ENCODE assay signal across 18 cellular contexts in the genomic region with DNA sequence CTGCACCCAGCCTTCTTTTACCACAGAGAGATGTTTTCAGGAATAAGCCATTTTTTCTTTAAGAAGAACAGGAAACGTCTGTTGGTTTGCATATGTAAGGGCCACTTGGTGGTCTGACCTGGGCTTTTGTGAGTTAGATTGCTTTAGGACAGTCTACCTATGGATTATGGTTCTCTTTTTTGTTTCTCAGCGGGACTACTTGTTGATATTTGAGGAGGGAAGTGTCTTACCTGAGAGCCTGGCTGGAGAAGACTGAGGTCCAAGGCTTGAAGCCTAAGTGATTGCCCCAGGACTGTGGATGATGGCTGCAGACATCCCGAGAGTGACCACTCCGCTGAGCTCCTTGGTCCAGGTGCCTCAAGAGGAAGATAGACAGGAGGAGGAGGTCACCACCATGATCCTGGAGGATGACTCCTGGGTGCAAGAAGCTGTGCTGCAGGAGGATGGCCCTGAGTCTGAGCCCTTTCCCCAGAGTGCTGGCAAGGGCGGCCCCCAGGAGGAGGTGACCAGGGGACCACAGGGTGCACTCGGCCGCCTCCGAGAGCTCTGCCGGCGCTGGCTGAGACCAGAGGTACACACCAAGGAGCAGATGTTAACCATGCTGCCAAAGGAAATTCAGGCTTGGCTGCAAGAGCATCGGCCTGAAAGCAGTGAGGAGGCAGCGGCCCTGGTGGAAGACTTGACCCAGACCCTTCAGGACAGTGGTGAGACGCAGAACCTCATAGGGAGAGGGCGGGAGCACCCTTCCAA. TPM values are rescaled to one million over a fixed set of nuclear protein-coding genes. Genes with fewer than 3 reads are reported as not detected.
A peak's percentile ranks its signal among the peaks of the same experiment; 100 is the strongest.
DNase-seq lines count a peak whose midpoint lies in the region; ATAC-seq, FAIRE-seq and TF ChIP-seq lines count a peak whose summit lies in the region.
"Had no signal": no experiment of that assay in that cellular context is flagged by ENCODE, and none has a peak within 500 bp of the region (broad histone marks: within the 10 kb centered on the region; RNA-seq: fewer than 3 reads in every experiment).

No MANE protein-coding gene starts in this region.

- peak overlapping the region; percentile 19 for H3K4me3 Mint-ChIP-seq in CD8-positive, alpha-beta T cell
- peak overlapping the region in 9 of 10 donors; percentile 18 to 54 (median 46) for H3K4me3 Mint-ChIP-seq in naive thymus-derived CD8-positive, alpha-beta T cell
- H3K4me3 Mint-ChIP-seq: dendritic cell treated with granulocyte-macrophage colony-stimulating factor and Interleukin-4, amounts not matched to agents 40 ng/mL and 50 ng/mL, for 4 days; T-helper 1 cell treated with Interleukin-12 subunit alpha and Interleukin-12 subunit beta and Interleukin-4 antibody, amounts not matched to agents 30 μg/mL and 1 μg/mL, for 36 hours had no signal

- peak overlapping the region; percentile 83; the same call in 1 of the 2 replicates for H2BK15ac ChIP-seq in H1 (ENCODE audit: low read length)

- no peaks in the 10 kb centered on the region for H3K9me3 Mint-ChIP-seq in CD8-positive, alpha-beta T cell
- H3K9me3 Mint-ChIP-seq in naive thymus-derived CD8-positive, alpha-beta T cell, result no peaks in the 10 kb centered on the region
- H3K9me3 Mint-ChIP-seq: dendritic cell treated with granulocyte-macrophage colony-stimulating factor and Interleukin-4, amounts not matched to agents 40 ng/mL and 50 ng/mL, for 4 days; T-helper 1 cell treated with Interleukin-12 subunit alpha and Interleukin-12 subunit beta and Interleukin-4 antibody, amounts not matched to agents 30 μg/mL and 1 μg/mL, for 36 hours had no signal

- peak overlapping the region; percentile 86 for H4K91ac ChIP-seq in H1 (replicated peaks; ENCODE audit: insufficient read length, low read length)

- peaks cover 19% of the 10 kb centered on the region for H3K23me2 ChIP-seq in H1 (ENCODE audit: low read depth, low read length)

- H2BK20ac ChIP-seq in H1 (ENCODE audit: low read length), result peak overlapping the region; percentile 99

- peaks cover 3% of the 10 kb centered on the region for H3K36me3 ChIP-seq in CD8-positive, alpha-beta T cell (ENCODE audit: insufficient read depth, low read length)
- H3K36me3 ChIP-seq in HUES6 (ENCODE audit: control insufficient read depth, insufficient read depth, low read length) (peaks cover 44% of the 10 kb centered on the region), H1 (ENCODE audit: control insufficient read depth in 2 of 4, insufficient read depth in 4 of 4, low read length in 3 of 4) (peaks cover 0 to 25% (median 12%) of the 10 kb centered on the region in 4 experiments; a peak in 5 of 8 replicates)
- H3K36me3 ChIP-seq: ascending aorta had no signal

- H3K9ac ChIP-seq in HUES6 (ENCODE audit: low read length) (peak overlapping the region; percentile 94), H1 (replicated peaks in 1 of 4; ENCODE audit: extremely low read depth in 1 of 4, low read depth in 3 of 4, low read length in 3 of 4) (no peak overlapping the region; a peak in 1 of 7 replicates)

- no peak overlapping the region for H3K56ac ChIP-seq in H1 (replicated peaks; ENCODE audit: insufficient read length, low read depth, low read length)

- no peaks in the 10 kb centered on the region for H3K27me3 Mint-ChIP-seq in CD8-positive, alpha-beta T cell (ENCODE audit: low read depth)
- H3K27me3 Mint-ChIP-seq in naive thymus-derived CD8-positive, alpha-beta T cell, result no peaks in the 10 kb centered on the region
- H3K27me3 Mint-ChIP-seq: dendritic cell treated with granulocyte-macrophage colony-stimulating factor and Interleukin-4, amounts not matched to agents 40 ng/mL and 50 ng/mL, for 4 days had no signal

- no peak overlapping the region for H4K8ac ChIP-seq in H1 (ENCODE audit: extremely low read depth, insufficient read depth, low read length)

- H3K27ac ChIP-seq in CD8-positive, alpha-beta T cell (ENCODE audit: low read depth, low read length), result no peak overlapping the region
- peak overlapping the region; percentile 89 for H3K27ac ChIP-seq in HUES6 (ENCODE audit: low read depth, low read length)
- peak overlapping the region; percentile 43; the same call in 1 of the 2 replicates for H3K27ac ChIP-seq in H1 (ENCODE audit: low read depth, low read length)
- no peak overlapping the region for H3K27ac ChIP-seq in RWPE1
- H3K27ac ChIP-seq: ascending aorta, psoas muscle, tibial nerve had no signal

- H3K9me3 ChIP-seq in CD8-positive, alpha-beta T cell (ENCODE audit: low read length), result no peaks in the 10 kb centered on the region
- H3K9me3 ChIP-seq in HUES6 (ENCODE audit: control insufficient read depth, insufficient read depth, low read depth, low read length), result no peaks in the 10 kb centered on the region
- H3K9me3 ChIP-seq in H1 (ENCODE audit: insufficient read depth in 2 of 2, low read depth in 1 of 2, low read length in 1 of 2), result no peaks in the 10 kb centered on the region
- H3K9me3 ChIP-seq: ascending aorta, psoas muscle, tibial nerve had no signal

- peak overlapping the region; percentile 24 for H4K5ac ChIP-seq in H1 (ENCODE audit: insufficient read length, low read depth, low read length)

- peaks cover 2% of the 10 kb centered on the region; the same call in 1 of the 2 replicates for H3K79me1 ChIP-seq in H1 (ENCODE audit: low read depth, low read length)

- CTCF ChIA-PET in CD8-positive, alpha-beta T cell (lab: Charles Lee), result no interaction called here
- CTCF ChIA-PET in H1 (lab: Charles Lee; ENCODE audit: partially characterized antibody), result interaction anchor here (0.6 to 3.5 kb wide), 9 partner anchors 10 to 279 kb away, joined by 3 to 11 read pairs (median 3); no protein-coding TSS in a partner anchor
- CTCF ChIA-PET in RWPE1 (lab: Yijun Ruan, JAX), result no interaction called here

- H3K4me1 ChIP-seq in CD8-positive, alpha-beta T cell (ENCODE audit: insufficient read depth, low read length), result peaks cover 30% of the 10 kb centered on the region
- H3K4me1 ChIP-seq in HUES6 (ENCODE audit: control insufficient read depth, insufficient read depth, low read length) (peaks cover 43% of the 10 kb centered on the region), H1 (replicated peaks in 1 of 4; ENCODE audit: control insufficient read depth in 3 of 4, insufficient read depth in 4 of 4, low read length in 3 of 4) (peaks cover 7 to 25% (median 22%) of the 10 kb centered on the region in 4 experiments)
- H3K4me1 ChIP-seq: psoas muscle had no signal

- H3K4ac ChIP-seq in H1 (replicated peaks; ENCODE audit: insufficient read length, low read depth, low read length), result peak overlapping the region; percentile 98

- POLR2A ChIA-PET in CD8-positive, alpha-beta T cell (lab: Charles Lee), result interaction anchor here (2.0 kb wide), 1 partner anchor 28 kb away, joined by 9 read pairs; no protein-coding TSS in a partner anchor
- POLR2A ChIA-PET in H1 (lab: Charles Lee; ENCODE audit: partially characterized antibody) (interaction anchor here (1.1 to 11.9 kb wide), 6 partner anchors 14 to 44 kb away, joined by 4 to 176 read pairs (median 11); no protein-coding TSS in a partner anchor), RWPE1 (lab: Yijun Ruan, JAX; ENCODE audit: low non-redundant PET) (no interaction called here)
- POLR2A ChIA-PET in naive thymus-derived CD8-positive, alpha-beta T cell (lab: Charles Lee), result interaction anchor here (0.6 to 2.7 kb wide), 2 partner anchors 27 to 31 kb away, joined by 3 to 6 read pairs; no protein-coding TSS in a partner anchor

- no peak for DNase-seq in CD8-positive, alpha-beta T cell
- DNase-seq in H1 (ENCODE audit: low read depth in 1 of 2, low spot score in 2 of 2), result peak; percentile 47 to 61
- no peak for DNase-seq in naive thymus-derived CD8-positive, alpha-beta T cell
- no peak for DNase-seq in glomerular visceral epithelial cell (ENCODE audit: extremely low spot score)
- no peak for DNase-seq in RWPE1 (ENCODE audit: low spot score)
- no peak for DNase-seq in NCI-H1105 treated with DMSO at 0.1 percent for 48 hours (lab: John Stamatoyannopoulos, UW)
- DNase-seq: activated CD4-positive, CD25-positive, alpha-beta regulatory T cell treated with anti-CD3 and anti-CD28 coated beads, Interleukin-2, amount 50 U/mL, for 72 hours; NCI-H2107; NCI-H774; psoas muscle; RPMI8226 had no signal

- ATAC-seq in CD8-positive, alpha-beta T cell, result no peak
- ATAC-seq in naive thymus-derived CD8-positive, alpha-beta T cell, result no peak
- ATAC-seq in GM21447 (IDR thresholded peaks at IDR 0.05; ENCODE audit: unreplicated experiment), result no peak
- ATAC-seq: psoas muscle had no signal

- no peak for FAIRE-seq in H1 (lab: Jason Lieb, UNC)
- FAIRE-seq: GM12892 had no signal

- peaks cover 66% of the 10 kb centered on the region for H3K4me1 Mint-ChIP-seq in CD8-positive, alpha-beta T cell (ENCODE audit: low read depth)
- H3K4me1 Mint-ChIP-seq in naive thymus-derived CD8-positive, alpha-beta T cell, result peaks cover 37 to 83% (median 67%) of the 10 kb centered on the region in 4 donors

- H3K27me3 ChIP-seq in CD8-positive, alpha-beta T cell (ENCODE audit: insufficient read depth, low read length), result no peaks in the 10 kb centered on the region
- no peaks in the 10 kb centered on the region for H3K27me3 ChIP-seq in HUES6 (ENCODE audit: control insufficient read depth, insufficient read depth, low read length)
- H3K27me3 ChIP-seq in H1 (replicated peaks in 1 of 4; ENCODE audit: control insufficient read depth in 3 of 4, extremely low read depth in 1 of 4, insufficient read depth in 3 of 4, low read length in 3 of 4), result peaks cover 0 to 3% (median 0%) of the 10 kb centered on the region in 4 experiments; a peak in 4 of 7 replicates
- H3K27me3 ChIP-seq: ascending aorta, tibial nerve had no signal

- intact Hi-C loops in CD8-positive, alpha-beta T cell (cut with DNase I, micrococcal nuclease), result no loop called here

- no peak overlapping the region for H2AFZ ChIP-seq in H1 (ENCODE audit: low read length)

- no peak overlapping the region for H3K4me3 ChIP-seq in CD8-positive, alpha-beta T cell (ENCODE audit: low read depth, low read length)
- H3K4me3 ChIP-seq in HUES6 (ENCODE audit: low read depth, low read length) (peak overlapping the region; percentile 67), H1 (ENCODE audit: extremely low read depth in 1 of 4, insufficient read depth in 2 of 4, low read depth in 3 of 4, low read length in 4 of 4) (peak overlapping the region in 3 of 4 experiments; percentile 19 to 47 (median 21); a peak in 6 of 8 replicates)
- H3K4me3 ChIP-seq: ascending aorta, psoas muscle, tibial nerve had no signal

- peak overlapping the region; percentile 91 for H2BK120ac ChIP-seq in H1 (replicated peaks; ENCODE audit: low read depth, low read length)

- H2AK5ac ChIP-seq in H1 (ENCODE audit: low read depth, low read length), result peak overlapping the region; percentile 99

- peaks cover 17 to 62% of the 10 kb centered on the region in 2 experiments for H3K79me2 ChIP-seq in H1 (ENCODE audit: control insufficient read depth in 1 of 2, insufficient read depth in 2 of 2, low read length in 2 of 2)

- TF ChIP-seq POLR2A in H1 (IDR thresholded peaks at IDR 0.05; ENCODE audit: control extremely low read depth in 1 of 2, low read depth in 2 of 2, low read length in 2 of 2), result no peak

- H3K27ac Mint-ChIP-seq in CD8-positive, alpha-beta T cell, result peak overlapping the region; percentile 42
- H3K27ac Mint-ChIP-seq in naive thymus-derived CD8-positive, alpha-beta T cell, result peak overlapping the region in 4 of 10 donors; percentile 3 to 59 (median 8)
- H3K27ac Mint-ChIP-seq: dendritic cell treated with granulocyte-macrophage colony-stimulating factor and Interleukin-4, amounts not matched to agents 40 ng/mL and 50 ng/mL, for 4 days; T-helper 1 cell treated with Interleukin-12 subunit alpha and Interleukin-12 subunit beta and Interleukin-4 antibody, amounts not matched to agents 30 μg/mL and 1 μg/mL, for 36 hours had no signal

- WGBS in H1 (ENCODE audit: extremely low coverage in 1 of 2, insufficient coverage in 1 of 2, insufficient read length in 1 of 2, insufficient replicate concordance in 2 of 2, low coverage in 1 of 2, low lambda C conversion rate in 2 of 2, missing lambda C conversion rate in 1 of 2), 2 experiments, result 58% methylated on average over 14 of the region's 14 CpGs; no CpG with 5 or more reads in 1 of the 2 experiments

- peak in 1 of 2 experiments; percentile 30; a peak in 1 of 3 replicates for TF ChIP-seq EP300 in H1 (IDR thresholded peaks at IDR 0.05; ENCODE audit: borderline replicate concordance in 1 of 2, low read depth in 2 of 2, low read length in 2 of 2)

- H3K14ac ChIP-seq in H1 (ENCODE audit: insufficient read length), result no peak overlapping the region

- H2BK12ac ChIP-seq in H1 (ENCODE audit: low read depth, low read length), result peak overlapping the region; percentile 100; the same call in 1 of the 2 replicates

- peaks cover 52% of the 10 kb centered on the region for H3K36me3 Mint-ChIP-seq in CD8-positive, alpha-beta T cell
- H3K36me3 Mint-ChIP-seq in naive thymus-derived CD8-positive, alpha-beta T cell, result peaks cover 0 to 51% (median 7%) of the 10 kb centered on the region in 3 donors

- no peak overlapping the region for H3K23ac ChIP-seq in H1 (ENCODE audit: insufficient read length)

- peak overlapping the region; percentile 62 to 65 for H3K4me2 ChIP-seq in H1 (ENCODE audit: insufficient read depth in 1 of 2, low read depth in 2 of 2, low read length in 2 of 2)

- no peak for TF ChIP-seq CTCF in CD8-positive, alpha-beta T cell (IDR thresholded peaks at IDR 0.05)
- no peak for TF ChIP-seq CTCF in H1 (IDR thresholded peaks at IDR 0.05; ENCODE audit: control extremely low read depth in 1 of 3, insufficient read depth in 1 of 3, low read depth in 1 of 3, low read length in 3 of 3)
- no peak for TF ChIP-seq CTCF in RWPE1 (conservative IDR thresholded peaks at IDR 0.05; ENCODE audit: low read depth)

- H2BK5ac ChIP-seq in H1 (ENCODE audit: low read depth, low read length), result peak overlapping the region; percentile 100

- peak overlapping the region; percentile 100 for H3K18ac ChIP-seq in H1 (ENCODE audit: extremely low read depth, low read length)

- peaks cover 9 to 23% of the 10 kb centered on the region in 2 experiments for H4K20me1 ChIP-seq in H1 (replicated peaks in 1 of 2; ENCODE audit: control insufficient read depth in 1 of 2, insufficient read depth in 2 of 2, low read length in 2 of 2)

- TF ChIP-seq RAD21 in H1 (IDR thresholded peaks at IDR 0.05 in 1 of 2, conservative IDR thresholded peaks at IDR 0.05 in 1 of 2; ENCODE audit: low read depth in 2 of 2, low read length in 2 of 2), result no peak

RNA-seq across cellular contexts. Expression of a gene that starts 3.0 kb away (rescaled TPM):
- 1 to 10 TPM; 2.7 to 4.4 TPM for total RNA-seq in CD8-positive, alpha-beta T cell
- total RNA-seq in H1 (2021; fragmentation: NEBNext Ultra II Directional; extraction: Animal tissue kit (Norgen Biotek cat#: 25700)), result 37.3 and 52.4 TPM in 2 replicates
- 22.8 and 23.6 TPM in 2 replicates for polyA plus RNA-seq in H1 (2011; rRNA removed)
- polyA plus RNA-seq in H1 (2011; cell fraction: cytosol; rRNA removed), result 29.9 TPM
- 27.6 TPM for polyA plus RNA-seq in H1 (2011; cell fraction: nucleus; rRNA removed)
- polyA plus RNA-seq in H1 (2012, experiment 1 of 2), result 32.9 to 34.2 TPM (median 33.4 TPM) in 4 replicates
- polyA plus RNA-seq in H1 (2012, experiment 2 of 2), result 21.4 TPM
- 30.3 TPM for polyA plus RNA-seq in H1 (2013, experiment 1 of 2)
- 30.0 TPM for polyA plus RNA-seq in H1 (2013, experiment 2 of 2)
- polyA minus RNA-seq in H1 (2011; rRNA and poly(A)+ RNA removed), result 41.6 and 47.8 TPM in 2 replicates
- polyA minus RNA-seq in H1 (2011; cell fraction: cytosol; rRNA and poly(A)+ RNA removed), result 20.1 TPM
- 32.6 TPM for polyA minus RNA-seq in H1 (2011; cell fraction: nucleus; rRNA and poly(A)+ RNA removed)
- 10 to 100 TPM; 10.5 to 13.6 TPM for total RNA-seq in naive thymus-derived CD8-positive, alpha-beta T cell
- polyA plus RNA-seq in naive thymus-derived CD8-positive, alpha-beta T cell, result 10 to 100 TPM in 1 of 3 donors, 1 to 10 TPM in 2; 5.1 to 10.1 (median 7.4) TPM

RNA-seq across cellular contexts. Expression of a gene that starts 50.3 kb away (rescaled TPM):
- total RNA-seq in CD8-positive, alpha-beta T cell, result 10 to 100 TPM; 21.1 to 22.3 TPM
- total RNA-seq in H1 (2021; fragmentation: NEBNext Ultra II Directional; extraction: Animal tissue kit (Norgen Biotek cat#: 25700)), result 21.0 and 23.1 TPM in 2 replicates
- 21.4 and 22.7 TPM in 2 replicates for polyA plus RNA-seq in H1 (2011; rRNA removed)
- polyA plus RNA-seq in H1 (2011; cell fraction: cytosol; rRNA removed), result 26.5 TPM
- polyA plus RNA-seq in H1 (2011; cell fraction: nucleus; rRNA removed), result 35.3 TPM
- 23.4 to 28.2 TPM (median 26.3 TPM) in 4 replicates for polyA plus RNA-seq in H1 (2012, experiment 1 of 2)
- polyA plus RNA-seq in H1 (2012, experiment 2 of 2), result 12.4 TPM
- 17.0 TPM for polyA plus RNA-seq in H1 (2013, experiment 1 of 2)
- polyA plus RNA-seq in H1 (2013, experiment 2 of 2), result 15.0 TPM
- 30.2 and 37.8 TPM in 2 replicates for polyA minus RNA-seq in H1 (2011; rRNA and poly(A)+ RNA removed)
- polyA minus RNA-seq in H1 (2011; cell fraction: cytosol; rRNA and poly(A)+ RNA removed), result 12.8 TPM
- 27.3 TPM for polyA minus RNA-seq in H1 (2011; cell fraction: nucleus; rRNA and poly(A)+ RNA removed)
- total RNA-seq in naive thymus-derived CD8-positive, alpha-beta T cell, result 10 to 100 TPM; 38.3 to 43.2 TPM
- polyA plus RNA-seq in naive thymus-derived CD8-positive, alpha-beta T cell, result 10 to 100 TPM; 12.2 to 18.8 (median 17.9) TPM

RNA-seq across cellular contexts. Expression of a gene that starts 54.2 kb away (rescaled TPM):
- 1 to 10 TPM; 1.8 to 2.0 TPM for total RNA-seq in CD8-positive, alpha-beta T cell
- 9.3 and 12.4 TPM in 2 replicates for total RNA-seq in H1 (2021; fragmentation: NEBNext Ultra II Directional; extraction: Animal tissue kit (Norgen Biotek cat#: 25700))
- 13.6 and 13.7 TPM in 2 replicates for polyA plus RNA-seq in H1 (2011; rRNA removed)
- 9.7 TPM for polyA plus RNA-seq in H1 (2011; cell fraction: cytosol; rRNA removed)
- polyA plus RNA-seq in H1 (2011; cell fraction: nucleus; rRNA removed), result 10.6 TPM
- polyA plus RNA-seq in H1 (2012, experiment 1 of 2), result 12.4 to 14.5 TPM (median 13.5 TPM) in 4 replicates
- 15.5 TPM for polyA plus RNA-seq in H1 (2012, experiment 2 of 2)
- 18.2 TPM for polyA plus RNA-seq in H1 (2013, experiment 1 of 2)
- 20.3 TPM for polyA plus RNA-seq in H1 (2013, experiment 2 of 2)
- polyA minus RNA-seq in H1 (2011; rRNA and poly(A)+ RNA removed), result 2.4 and 3.3 TPM in 2 replicates
- polyA minus RNA-seq in H1 (2011; cell fraction: cytosol; rRNA and poly(A)+ RNA removed), result 3.9 TPM
- polyA minus RNA-seq in H1 (2011; cell fraction: nucleus; rRNA and poly(A)+ RNA removed), result 5.5 TPM
- total RNA-seq in naive thymus-derived CD8-positive, alpha-beta T cell, result 1 to 10 TPM; 1.6 to 2.1 TPM
- polyA plus RNA-seq in naive thymus-derived CD8-positive, alpha-beta T cell, result 1 to 10 TPM; 1.9 to 5.7 (median 3.3) TPM

Comparison
In these comparisons a context has a peak if more than half of its experiments do, and no peak if none do; other contexts are left out.
1. DNase-seq: peak in H1 (2 of 2); none in CD8-positive, alpha-beta T cell (0 of 7), naive thymus-derived CD8-positive, alpha-beta T cell (0 of 10), glomerular visceral epithelial cell (single experiment), RWPE1 (single experiment) and NCI-H1105 treated with DMSO at 0.1 percent for 48 hours (single experiment).
2. H3K27ac ChIP-seq: peak in HUES6 (single experiment) and H1 (single experiment); none in CD8-positive, alpha-beta T cell (single experiment) and RWPE1 (single experiment).